24 cellular contexts compared by ENCODE assay signal in the genomic region with DNA sequence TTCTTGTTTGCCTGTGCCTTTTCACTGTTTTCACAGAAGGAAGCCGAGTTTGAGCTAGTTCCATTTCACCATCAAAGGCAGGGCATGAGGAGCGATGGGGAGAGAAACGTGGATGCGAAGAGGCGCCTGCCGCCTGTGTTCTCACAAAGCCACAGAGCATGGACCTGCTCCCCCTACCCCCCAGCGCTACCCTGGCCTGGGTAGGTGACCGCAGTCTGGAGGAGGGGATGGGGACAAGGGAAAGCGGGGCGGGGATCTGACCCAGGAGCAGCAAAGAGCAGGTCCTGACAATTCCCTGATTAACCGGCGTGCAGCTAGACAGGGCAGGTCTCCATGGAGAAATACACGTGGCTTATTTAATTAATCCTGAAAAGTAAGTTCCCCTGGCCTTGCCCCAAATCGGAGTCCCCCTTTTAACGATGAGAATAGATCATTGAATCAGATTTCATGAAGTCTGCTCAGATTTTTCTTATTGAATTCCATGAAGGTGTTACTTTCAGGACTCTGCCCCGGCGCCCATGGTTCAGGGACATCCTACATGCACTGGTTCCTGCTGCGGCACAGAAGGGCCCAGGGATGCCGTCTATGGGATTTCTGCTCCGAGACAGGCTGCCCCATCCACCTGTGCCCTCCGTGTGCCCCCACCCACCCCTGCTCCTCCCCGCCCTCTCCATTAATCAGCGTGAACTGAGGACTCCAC.
DNase-seq lines count a peak whose midpoint lies in the region; ATAC-seq and TF ChIP-seq lines count a peak whose summit lies in the region.
"Had no signal": no experiment of that assay in that cellular context is flagged by ENCODE, and none has a peak within 500 bp of the region (broad histone marks: within the 10 kb centered on the region; RNA-seq: fewer than 3 reads in every experiment).

No MANE protein-coding gene starts in this region.

- peaks cover 12% of the 10 kb centered on the region for H3K27me3 Mint-ChIP-seq in activated CD8-positive, alpha-beta memory T cell treated with anti-CD3 and anti-CD28 coated beads, Interleukin-2, amount 10 ng/mL, durations not matched to agents 7 days and 5 days

- H3K9ac ChIP-seq in neuronal stem cell (ENCODE audit: low read depth, low read length, poor library complexity), result no peak overlapping the region
- H3K9ac ChIP-seq: BLaER1, GM23248 had no signal

- no peak overlapping the region for H3K14ac ChIP-seq in neuronal stem cell (ENCODE audit: low read length)

- peak; percentile 15 for DNase-seq in activated CD8-positive, alpha-beta memory T cell treated with anti-CD3 and anti-CD28 coated beads, Interleukin-2, amount 50 U/mL, for 48 hours
- DNase-seq in activated CD8-positive, alpha-beta memory T cell treated with anti-CD3 and anti-CD28 coated beads, Interleukin-2, amount 10 ng/mL, durations not matched to agents 7 days and 5 days, result no peak
- peak; percentile 52 for DNase-seq in ecto neural progenitor cell (ENCODE audit: low spot score)
- DNase-seq in neuronal stem cell (ENCODE audit: low spot score), result no peak
- DNase-seq in upper lobe of right lung, result peak; percentile 37
- no peak for DNase-seq in DMS 273 (lab: John Stamatoyannopoulos, UW; ENCODE audit: unreplicated experiment)
- no peak for DNase-seq in HEK293T (ENCODE audit: extremely low spot score)
- no peak for DNase-seq in HuH-7.5 (ENCODE audit: low spot score)
- DNase-seq: CD4-positive, alpha-beta T cell; COR-L47; GM23248; HCEC 1CT; Karpas-422; NCI-H1092; NCI-H1417 treated with DMSO at 0.1 percent for 48 hours; NCI-H1694 treated with DMSO at 0.1 percent for 48 hours; NCI-H2171 treated with DMSO at 0.1 percent for 48 hours; NCI-H446; NCI-H524 treated with DMSO at 0.1 percent for 48 hours; NCI-H82; NK-92 treated with Interleukin-12 subunit alpha and Interleukin-12 subunit beta, amount 100 ng/mL, for 24 hours; SJCRH30 had no signal

- CTCF ChIA-PET in activated CD8-positive, alpha-beta memory T cell treated with anti-CD3 and anti-CD28 coated beads, Interleukin-2, amount 10 ng/mL, durations not matched to agents 7 days and 5 days (lab: Charles Lee), result no interaction called here
- CTCF ChIA-PET in HEK293T (lab: Yijun Ruan, JAX), result no interaction called here

- no peak overlapping the region for H2BK120ac ChIP-seq in neuronal stem cell (ENCODE audit: low read depth, low read length)

- no peak overlapping the region for H3K4me3 ChIP-seq in neuronal stem cell (ENCODE audit: low read length in 2 of 2)
- H3K4me3 ChIP-seq in upper lobe of right lung, result no peak overlapping the region
- H3K4me3 ChIP-seq: BLaER1, GM23248, SJCRH30 had no signal

- no peak for ATAC-seq in activated CD8-positive, alpha-beta memory T cell treated with anti-CD3 and anti-CD28 coated beads, Interleukin-2, amount 10 ng/mL, durations not matched to agents 7 days and 5 days
- ATAC-seq in upper lobe of right lung, result no peak
- ATAC-seq: SK-N-SH treated with all-trans-retinoic acid at 6 μM for 48 hours had no signal

- H4K91ac ChIP-seq in neuronal stem cell (ENCODE audit: low read depth, low read length, poor library complexity), result no peak overlapping the region

- no peak overlapping the region for H3K18ac ChIP-seq in neuronal stem cell (ENCODE audit: low read length)

- no peak overlapping the region for H2BK12ac ChIP-seq in neuronal stem cell (ENCODE audit: low read length)

- H3K36me3 ChIP-seq in neuronal stem cell (replicated peaks in 1 of 2; ENCODE audit: control insufficient read depth in 2 of 2, insufficient read depth in 2 of 2, low read length in 2 of 2) (no peaks in the 10 kb centered on the region), upper lobe of right lung (no peaks in the 10 kb centered on the region)
- H3K36me3 ChIP-seq: BLaER1, SJCRH30 had no signal

- peaks cover 3 to 13% of the 10 kb centered on the region in 2 donors for H3K4me1 ChIP-seq in neuronal stem cell (ENCODE audit: control insufficient read depth in 2 of 2, insufficient read depth in 1 of 2, low read depth in 1 of 2, low read length in 2 of 2)
- H3K4me1 ChIP-seq in upper lobe of right lung, result no peaks in the 10 kb centered on the region
- H3K4me1 ChIP-seq: SJCRH30 had no signal

- peak overlapping the region; percentile 76 for H2AFZ ChIP-seq in neuronal stem cell (ENCODE audit: low read length)
- H2AFZ ChIP-seq: GM23248 had no signal

- H2AK5ac ChIP-seq in neuronal stem cell (ENCODE audit: low read depth, low read length), result no peak overlapping the region

- no CpG with 5 or more reads among the region's 23 CpGs for WGBS in neuronal stem cell (ENCODE audit: extremely low coverage in 2 of 2, insufficient read length in 2 of 2, insufficient replicate concordance in 1 of 2), 2 donors

- H3K27ac ChIP-seq in neuronal stem cell (replicated peaks; ENCODE audit: low read length) (no peak overlapping the region), upper lobe of right lung (no peak overlapping the region)
- H3K27ac ChIP-seq: BLaER1, GM23248, SJCRH30 had no signal

- H3K4me3 Mint-ChIP-seq in activated CD8-positive, alpha-beta memory T cell treated with anti-CD3 and anti-CD28 coated beads, Interleukin-2, amount 10 ng/mL, durations not matched to agents 7 days and 5 days, result no peak overlapping the region
- H3K4me3 Mint-ChIP-seq: CD4-positive, alpha-beta T cell had no signal

- H3K27me3 ChIP-seq in neuronal stem cell (ENCODE audit: control insufficient read depth in 3 of 3, insufficient read depth in 3 of 3, low read depth in 1 of 3, low read length in 3 of 3) (no peaks in the 10 kb centered on the region), upper lobe of right lung (peaks cover 9% of the 10 kb centered on the region)
- H3K27me3 ChIP-seq: BLaER1, SJCRH30 had no signal

- H3K4ac ChIP-seq in neuronal stem cell (ENCODE audit: low read length), result no peak overlapping the region

- peak overlapping the region; percentile 35 for H2BK15ac ChIP-seq in neuronal stem cell (ENCODE audit: low read length)

- intact Hi-C loops in upper lobe of right lung (cut with DNase I), result no loop called here

- H3K79me1 ChIP-seq in neuronal stem cell (ENCODE audit: low read depth, low read length), result no peaks in the 10 kb centered on the region

- H3K27ac Mint-ChIP-seq in activated CD8-positive, alpha-beta memory T cell treated with anti-CD3 and anti-CD28 coated beads, Interleukin-2, amount 10 ng/mL, durations not matched to agents 7 days and 5 days, result no peak overlapping the region
- H3K27ac Mint-ChIP-seq: CD4-positive, alpha-beta T cell had no signal

- no peaks in the 10 kb centered on the region for H3K36me3 Mint-ChIP-seq in activated CD8-positive, alpha-beta memory T cell treated with anti-CD3 and anti-CD28 coated beads, Interleukin-2, amount 10 ng/mL, durations not matched to agents 7 days and 5 days

- H3K4me2 ChIP-seq in neuronal stem cell (ENCODE audit: insufficient read depth, low read length, poor library complexity, severe bottlenecking), result no peak overlapping the region
- H3K4me2 ChIP-seq: BLaER1 had no signal

- no peak overlapping the region for H2BK5ac ChIP-seq in neuronal stem cell (ENCODE audit: low read length)

- TF ChIP-seq CTCF in upper lobe of right lung (IDR thresholded peaks at IDR 0.05), result no peak

- no peaks in the 10 kb centered on the region for H3K9me3 ChIP-seq in neuronal stem cell (replicated peaks in 1 of 2; ENCODE audit: control insufficient read depth in 2 of 2, insufficient read depth in 1 of 2, low read depth in 1 of 2, low read length in 2 of 2)
- H3K9me3 ChIP-seq in upper lobe of right lung, result no peaks in the 10 kb centered on the region
- H3K9me3 ChIP-seq: BLaER1, SJCRH30 had no signal

- H3K4me1 Mint-ChIP-seq in activated CD8-positive, alpha-beta memory T cell treated with anti-CD3 and anti-CD28 coated beads, Interleukin-2, amount 10 ng/mL, durations not matched to agents 7 days and 5 days, result no peaks in the 10 kb centered on the region

- POLR2A ChIA-PET in HEK293T (lab: Yijun Ruan, JAX), result no interaction called here

- H4K8ac ChIP-seq in neuronal stem cell (ENCODE audit: low read depth, low read length), result no peak overlapping the region

- H3K23ac ChIP-seq in neuronal stem cell (ENCODE audit: low read depth, low read length, poor library complexity), result no peak overlapping the region

- no peaks in the 10 kb centered on the region for H3K9me3 Mint-ChIP-seq in activated CD8-positive, alpha-beta memory T cell treated with anti-CD3 and anti-CD28 coated beads, Interleukin-2, amount 10 ng/mL, durations not matched to agents 7 days and 5 days (ENCODE audit: low read depth)

TF ChIP-seq in HEK293T, 16 proteins besides CTCF, POLR2A, EP300 and RAD21:
- TF ChIP-seq FOXM1 (IDR thresholded peaks at IDR 0.05; ENCODE audit: borderline replicate concordance), result no peak
- TF ChIP-seq NFRKB (IDR thresholded peaks at IDR 0.05), result no peak
- TF ChIP-seq ZNF384 (IDR thresholded peaks at IDR 0.05), result no peak
- TF ChIP-seq ARNT (IDR thresholded peaks at IDR 0.05), result no peak
- TF ChIP-seq, protein P1, sequence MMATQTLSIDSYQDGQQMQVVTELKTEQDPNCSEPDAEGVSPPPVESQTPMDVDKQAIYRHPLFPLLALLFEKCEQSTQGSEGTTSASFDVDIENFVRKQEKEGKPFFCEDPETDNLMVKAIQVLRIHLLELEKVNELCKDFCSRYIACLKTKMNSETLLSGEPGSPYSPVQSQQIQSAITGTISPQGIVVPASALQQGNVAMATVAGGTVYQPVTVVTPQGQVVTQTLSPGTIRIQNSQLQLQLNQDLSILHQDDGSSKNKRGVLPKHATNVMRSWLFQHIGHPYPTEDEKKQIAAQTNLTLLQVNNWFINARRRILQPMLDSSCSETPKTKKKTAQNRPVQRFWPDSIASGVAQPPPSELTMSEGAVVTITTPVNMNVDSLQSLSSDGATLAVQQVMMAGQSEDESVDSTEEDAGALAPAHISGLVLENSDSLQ (IDR thresholded peaks at IDR 0.05), result no peak
- TF ChIP-seq FOXA1 (IDR thresholded peaks at IDR 0.05), result no peak
- no peak for TF ChIP-seq HDGF (IDR thresholded peaks at IDR 0.05; ENCODE audit: borderline replicate concordance)
- no peak for TF ChIP-seq L3MBTL2 (conservative IDR thresholded peaks at IDR 0.05)
- TF ChIP-seq ELF4 (IDR thresholded peaks at IDR 0.05), result no peak
- no peak for TF ChIP-seq TARDBP (IDR thresholded peaks at IDR 0.05)
- TF ChIP-seq FOXK2 (IDR thresholded peaks at IDR 0.05), result no peak

Comparison
In these comparisons a context has a peak if more than half of its experiments do, and no peak if none do; other contexts are left out.
1. DNase-seq: peak in activated CD8-positive, alpha-beta memory T cell treated with anti-CD3 and anti-CD28 coated beads, Interleukin-2, amount 50 U/mL, for 48 hours (single experiment), ecto neural progenitor cell (single experiment) and upper lobe of right lung (single experiment); none in activated CD8-positive, alpha-beta memory T cell treated with anti-CD3 and anti-CD28 coated beads, Interleukin-2, amount 10 ng/mL, durations not matched to agents 7 days and 5 days (single experiment), neuronal stem cell (single experiment), DMS 273 (single experiment), HEK293T (single experiment) and HuH-7.5 (single experiment).